Comparison of ENCODE assay signal across 13 cellular contexts in the genomic region with DNA sequence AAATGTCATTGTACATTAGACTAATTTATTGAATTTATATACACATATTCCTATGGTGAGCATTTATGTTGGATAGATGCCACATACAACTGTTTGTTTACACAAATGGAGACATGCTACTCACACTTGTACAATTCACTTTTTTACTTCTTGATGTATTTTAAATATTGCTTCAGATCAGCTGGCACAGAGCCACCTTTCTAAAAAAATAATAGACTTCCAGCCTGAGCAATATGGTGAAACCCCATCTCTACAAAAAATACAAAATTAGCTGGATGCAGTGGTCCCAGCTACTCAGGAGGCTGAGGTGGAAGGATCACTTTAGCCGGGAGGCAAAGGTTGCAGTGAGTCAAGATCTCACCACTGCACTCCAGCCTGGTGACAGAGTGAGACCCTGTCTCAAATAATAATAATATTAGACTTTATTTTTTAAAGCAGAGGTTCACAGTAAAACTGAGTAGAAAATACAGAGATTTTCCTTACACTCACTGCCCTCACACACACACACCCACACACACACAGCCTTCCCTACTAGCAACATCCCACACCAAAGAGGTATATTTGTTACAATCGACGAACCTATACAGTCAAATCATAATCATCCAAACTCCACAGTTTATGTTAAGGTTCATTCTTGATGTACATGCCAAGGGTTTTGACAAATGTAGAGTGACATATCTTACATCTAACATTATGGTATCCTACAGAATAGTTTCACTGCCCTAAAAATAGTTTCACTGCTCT. TPM values are rescaled to one million over a fixed set of nuclear protein-coding genes. Genes with fewer than 3 reads are reported as not detected.
DNase-seq lines count a peak whose midpoint lies in the region; ATAC-seq, FAIRE-seq and TF ChIP-seq lines count a peak whose summit lies in the region.
"Had no signal": no experiment of that assay in that cellular context is flagged by ENCODE, and none has a peak within 500 bp of the region (broad histone marks: within the 10 kb centered on the region; RNA-seq: fewer than 3 reads in every experiment).

No MANE protein-coding gene starts in this region.

- ATAC-seq in activated T-cell treated with anti-CD3 and anti-CD28 coated beads, Interleukin-2, amount 50 U/mL, for 4 hours = no peak
- no peak for ATAC-seq in effector memory CD8-positive, alpha-beta T cell (replicated peaks)
- no peak for ATAC-seq in HG02973 (IDR thresholded peaks at IDR 0.05; ENCODE audit: unreplicated experiment)

- no peaks in the 10 kb centered on the region for H3K9me3 ChIP-seq in Peyer's patch
- H3K9me3 ChIP-seq in subcutaneous abdominal adipose tissue (ENCODE audit: control insufficient read depth in 5 of 5, low read length in 5 of 5) = no peaks in the 10 kb centered on the region
- H3K9me3 ChIP-seq: uterus had no signal

- H3K4me3 ChIP-seq in Peyer's patch (peak overlapping the region; percentile 26 to 48 (median 37)), subcutaneous abdominal adipose tissue (ENCODE audit: low read depth in 1 of 5, low read length in 5 of 5) (peak overlapping the region in 3 of 5 donors; percentile 34 to 49 (median 40))
- H3K4me3 ChIP-seq: uterus had no signal

- TF ChIP-seq CTCF in Peyer's patch (IDR thresholded peaks at IDR 0.05) (no peak), GM10248 (IDR thresholded peaks at IDR 0.05; ENCODE audit: control extremely low read depth, extremely low read depth, low read depth, missing control alignments) (no peak)

- H3K27me3 ChIP-seq in Peyer's patch (no peaks in the 10 kb centered on the region), subcutaneous abdominal adipose tissue (ENCODE audit: control insufficient read depth in 5 of 5, insufficient read depth in 4 of 5, low read length in 5 of 5) (no peaks in the 10 kb centered on the region)
- H3K27me3 ChIP-seq: uterus had no signal

- peak overlapping the region; percentile 87 for H3K4me3 Mint-ChIP-seq in activated T-cell treated with anti-CD3 and anti-CD28 coated beads, Interleukin-2, amount 50 U/mL, for 4 hours
- H3K4me3 Mint-ChIP-seq in effector memory CD8-positive, alpha-beta T cell = peak overlapping the region; percentile 83 to 88

- H3K27ac Mint-ChIP-seq in effector memory CD8-positive, alpha-beta T cell = peak overlapping the region; percentile 83 to 94

- POLR2A ChIA-PET in GM10248 (lab: Yijun Ruan, JAX) = no interaction called here

- no peak overlapping the region for H3K9ac ChIP-seq in subcutaneous abdominal adipose tissue (ENCODE audit: low read length in 5 of 5)

- CTCF ChIA-PET in GM10248 (lab: Yijun Ruan, JAX) = interaction anchor here (1.1 to 1.4 kb wide), 2 partner anchors 15 to 19 kb away, joined by 3 read pairs; no protein-coding TSS in a partner anchor

- H3K4me1 ChIP-seq in Peyer's patch (peaks cover 0 to 14% (median 7%) of the 10 kb centered on the region in 4 donors), subcutaneous abdominal adipose tissue (ENCODE audit: control insufficient read depth in 5 of 5, insufficient read depth in 5 of 5, low read length in 5 of 5) (peaks cover 0 to 42% (median 24%) of the 10 kb centered on the region in 5 donors)
- H3K4me1 ChIP-seq: uterus had no signal

- no peaks in the 10 kb centered on the region for H3K36me3 ChIP-seq in Peyer's patch
- H3K36me3 ChIP-seq in subcutaneous abdominal adipose tissue (ENCODE audit: control insufficient read depth in 5 of 5, insufficient read depth in 5 of 5, low read length in 5 of 5) = no peaks in the 10 kb centered on the region
- H3K36me3 ChIP-seq: uterus had no signal

- no peaks in the 10 kb centered on the region for H3K27me3 Mint-ChIP-seq in activated T-cell treated with anti-CD3 and anti-CD28 coated beads, Interleukin-2, amount 50 U/mL, for 4 hours (ENCODE audit: low read depth)
- H3K27me3 Mint-ChIP-seq in effector memory CD8-positive, alpha-beta T cell = no peaks in the 10 kb centered on the region

- TF ChIP-seq POLR2A in Peyer's patch (IDR thresholded peaks at IDR 0.05) (no peak), GM12891 (IDR thresholded peaks at IDR 0.05; ENCODE audit: low read depth, low read length) (no peak)

- DNase-seq in activated T-cell treated with anti-CD3 and anti-CD28 coated beads, Interleukin-2, amount 50 U/mL, for 4 hours = no peak
- DNase-seq in activated T-cell treated with anti-CD3 and anti-CD28 coated beads for 4 hours (no peak), Peyer's patch (no peak), GM12891 (ENCODE audit: insufficient read length, low spot score) (no peak), GM10248 (ENCODE audit: extremely low spot score) (no peak)
- no peak for DNase-seq in effector memory CD8-positive, alpha-beta T cell
- DNase-seq: KG1; NCI-H526 treated with DMSO at 0.1 percent for 48 hours; stimulated activated CD4-positive, alpha-beta T cell treated with anti-CD3 and anti-CD28 coated beads, Interleukin-4, amount 100 ng/mL, for 4 hours; T1000; uterus had no signal

- no peak for FAIRE-seq in GM12891 (lab: Jason Lieb, UNC)

- H3K4me1 Mint-ChIP-seq in activated T-cell treated with anti-CD3 and anti-CD28 coated beads, Interleukin-2, amount 50 U/mL, for 4 hours (ENCODE audit: low read depth) = peaks cover 51% of the 10 kb centered on the region
- H3K4me1 Mint-ChIP-seq in effector memory CD8-positive, alpha-beta T cell (ENCODE audit: low read depth in 2 of 2) = peaks cover 29 to 39% of the 10 kb centered on the region in 2 donors

- H3K27ac ChIP-seq in Peyer's patch (peak overlapping the region in 3 of 4 donors; percentile 6 to 79 (median 50)), subcutaneous abdominal adipose tissue (ENCODE audit: low read depth, low read length) (no peak overlapping the region)
- H3K27ac ChIP-seq: uterus had no signal

- H3K9me3 Mint-ChIP-seq in activated T-cell treated with anti-CD3 and anti-CD28 coated beads, Interleukin-2, amount 50 U/mL, for 4 hours = no peaks in the 10 kb centered on the region
- H3K9me3 Mint-ChIP-seq in effector memory CD8-positive, alpha-beta T cell = no peaks in the 10 kb centered on the region

- H3K36me3 Mint-ChIP-seq in activated T-cell treated with anti-CD3 and anti-CD28 coated beads, Interleukin-2, amount 50 U/mL, for 4 hours (ENCODE audit: insufficient read depth) = no peaks in the 10 kb centered on the region
- H3K36me3 Mint-ChIP-seq in effector memory CD8-positive, alpha-beta T cell (ENCODE audit: insufficient read depth) = peaks cover 5% of the 10 kb centered on the region

TF ChIP-seq in GM12891, 5 proteins besides CTCF, POLR2A, EP300 and RAD21:
- no peak for TF ChIP-seq TAF1 (IDR thresholded peaks at IDR 0.05; ENCODE audit: low read depth, low read length)
- no peak for TF ChIP-seq SPI1 (IDR thresholded peaks at IDR 0.05; ENCODE audit: low read depth, low read length)
- TF ChIP-seq PAX5 (IDR thresholded peaks at IDR 0.05; ENCODE audit: insufficient read depth, low read length, severe bottlenecking) = no peak
- no peak for TF ChIP-seq POLR2AphosphoS5 (IDR thresholded peaks at IDR 0.05; ENCODE audit: low read depth, low read length)
- no peak for TF ChIP-seq POU2F2 (IDR thresholded peaks at IDR 0.05; ENCODE audit: low read depth, low read length)

RNA-seq across cellular contexts. Expression of a gene that starts 16.5 kb away (rescaled TPM):
- total RNA-seq in activated T-cell treated with anti-CD3 and anti-CD28 coated beads, Interleukin-2, amount 50 U/mL, for 4 hours = under 1 TPM; 0.18 to 0.54 (median 0.26) TPM
- 1 to 10 TPM in 2 of 4 donors, under 1 TPM in 2; 0.53 to 7.4 (median 1.7) TPM for total RNA-seq in Peyer's patch
- polyA plus RNA-seq in GM12891 (2012; ENCODE audit: low read depth, missing spikeins) = 0.04 TPM
